ENCODE assay signal across 7 cellular contexts in genomic region chr18:5890261-5890605, GRCh38. TPM values are rescaled to one million over a fixed set of nuclear protein-coding genes. Genes with fewer than 3 reads are reported as not detected.
DNase-seq lines count a peak whose midpoint lies in the region; ATAC-seq and TF ChIP-seq lines count a peak whose summit lies in the region.

No MANE protein-coding gene starts in this region.

- DNase-seq in iPS DF 6.9 (ENCODE audit: low read depth, low spot score) = no peak
- DNase-seq in thyroid gland = peak; percentile 40 to 52
- DNase-seq in cerebellar nuclear complex (lab: John Stamatoyannopoulos, UW) = no peak
- DNase-seq in NCI-H510A treated with DMSO at 0.1 percent for 48 hours (lab: John Stamatoyannopoulos, UW) = no peak
- no peak for DNase-seq in GM19238 (ENCODE audit: insufficient read length, low spot score)

- peak overlapping the region; percentile 42; the same call in 1 of the 2 replicates for H3K4me3 ChIP-seq in iPS DF 6.9 (ENCODE audit: low read length)
- H3K4me3 ChIP-seq in thyroid gland (replicated peaks in 1 of 3) = peak overlapping the region; percentile 20 to 69 (median 23)

- H3K27me3 ChIP-seq in iPS DF 6.9 (ENCODE audit: control insufficient read depth, insufficient read depth, low read length) = peaks cover 2% of the 10 kb centered on the region; the same call in 1 of the 2 replicates
- H3K27me3 ChIP-seq in thyroid gland = peaks cover 9% of the 10 kb centered on the region

- intact Hi-C loops in thyroid gland (cut with DNase I) = no loop called here

- TF ChIP-seq CTCF in thyroid gland (IDR thresholded peaks at IDR 0.05) = no peak

- peaks cover 6% of the 10 kb centered on the region; the same call in 1 of the 2 replicates for H3K4me1 ChIP-seq in iPS DF 6.9 (ENCODE audit: control insufficient read depth, insufficient read depth, low read length)
- H3K4me1 ChIP-seq in thyroid gland = peaks cover 6 to 12% of the 10 kb centered on the region in 2 donors

- peak; percentile 31 for ATAC-seq in GM21447 (IDR thresholded peaks at IDR 0.05; ENCODE audit: unreplicated experiment)
- peak; percentile 28 for ATAC-seq in HG03439 (IDR thresholded peaks at IDR 0.05; ENCODE audit: unreplicated experiment)

- no CpG with 5 or more reads among the region's 26 CpGs for WGBS in iPS DF 6.9 (ENCODE audit: insufficient coverage, insufficient read length)
- WGBS in thyroid gland, 2 donors = 4 to 11% methylated on average over 15 to 16 of the region's 26 CpGs

- no peak overlapping the region for H3K27ac ChIP-seq in iPS DF 6.9 (ENCODE audit: low read length)
- no peak overlapping the region for H3K27ac ChIP-seq in thyroid gland

- TF ChIP-seq POLR2A in thyroid gland (IDR thresholded peaks at IDR 0.05) = no peak

- H3K9me3 ChIP-seq in iPS DF 6.9 (ENCODE audit: control insufficient read depth, insufficient read depth, low read length) (no peaks in the 10 kb centered on the region), thyroid gland (no peaks in the 10 kb centered on the region)

- no peaks in the 10 kb centered on the region for H3K36me3 ChIP-seq in iPS DF 6.9 (ENCODE audit: control insufficient read depth, insufficient read depth, low read length)
- no peaks in the 10 kb centered on the region for H3K36me3 ChIP-seq in thyroid gland

RNA-seq across cellular contexts. Expression of gene TMEM200C, which starts 5.1 kb away (rescaled TPM):
- under 1 TPM in 2 of 4 donors, not detected in 2; 0.08 to 0.13 TPM for total RNA-seq in thyroid gland

Comparison
In these comparisons a context has a peak if more than half of its experiments do, and no peak if none do; other contexts are left out.
1. DNase-seq: peak in thyroid gland (2 of 2); none in iPS DF 6.9 (single experiment), cerebellar nuclear complex (0 of 2), NCI-H510A treated with DMSO at 0.1 percent for 48 hours (single experiment) and GM19238 (single experiment).